ENCODE assay signal across 1 cellular context in genomic region chr5:41871866-41872265, GRCh38.
TF ChIP-seq lines count a peak whose summit lies in the region.

No MANE protein-coding gene starts in this region.

TF ChIP-seq in endothelial cell of umbilical vein, 7 proteins besides CTCF, POLR2A, EP300 and RAD21:
- TF ChIP-seq FOS (IDR thresholded peaks at IDR 0.05; ENCODE audit: borderline replicate concordance, insufficient read depth, low read length) (no peak), MAX (IDR thresholded peaks at IDR 0.05; ENCODE audit: insufficient read depth, insufficient read length) (no peak), EZH2 (IDR thresholded peaks at IDR 0.05; ENCODE audit: borderline replicate concordance, low read depth, low read length, severe bottlenecking) (no peak), JUN (IDR thresholded peaks at IDR 0.05; ENCODE audit: borderline replicate concordance, insufficient read depth, insufficient read length, low read depth) (no peak), POLR2AphosphoS5 (IDR thresholded peaks at IDR 0.05; ENCODE audit: insufficient read depth, low read depth, low read length) (no peak), GATA2 (IDR thresholded peaks at IDR 0.05; ENCODE audit: insufficient read depth, insufficient read length, low read depth, low read length) (no peak), MYC (IDR thresholded peaks at IDR 0.05; ENCODE audit: low read depth, low read length) (no peak)
